In genomic region chr9:136268318-136268717, GRCh38 we compare ENCODE assay signal across 10 cellular contexts. TPM values are rescaled to one million over a fixed set of nuclear protein-coding genes. Genes with fewer than 3 reads are reported as not detected.
DNase-seq lines count a peak whose midpoint lies in the region; ATAC-seq, FAIRE-seq and TF ChIP-seq lines count a peak whose summit lies in the region.
"Had no signal": no experiment of that assay in that cellular context is flagged by ENCODE, and none has a peak within 500 bp of the region (broad histone marks: within the 10 kb centered on the region; RNA-seq: fewer than 3 reads in every experiment).

No MANE protein-coding gene starts in this region.

- no peaks in the 10 kb centered on the region for H3K36me3 Mint-ChIP-seq in activated T-cell treated with anti-CD3 and anti-CD28 coated beads, Interleukin-2, amount 50 U/mL, for 24 hours (ENCODE audit: low read depth)

- no peak overlapping the region for H3K27ac ChIP-seq in H1 (ENCODE audit: low read depth, low read length)

- H2BK15ac ChIP-seq in H1 (ENCODE audit: low read length), result no peak overlapping the region

- H3K23me2 ChIP-seq in H1 (ENCODE audit: low read depth, low read length), result peaks cover 4% of the 10 kb centered on the region; the same call in 1 of the 2 replicates

- H3K27ac Mint-ChIP-seq in activated T-cell treated with anti-CD3 and anti-CD28 coated beads, Interleukin-2, amount 50 U/mL, for 24 hours, result peak overlapping the region; percentile 72

- H2AK5ac ChIP-seq in H1 (ENCODE audit: low read depth, low read length), result no peak overlapping the region

- H3K4me2 ChIP-seq in H1 (ENCODE audit: insufficient read depth in 1 of 2, low read depth in 2 of 2, low read length in 2 of 2), result peak overlapping the region; percentile 3 to 92; a peak in 1 of 4 replicates

- CTCF ChIA-PET in H1 (lab: Charles Lee; ENCODE audit: partially characterized antibody), result interaction anchor here (0.6 to 6.0 kb wide), 21 partner anchors 10 to 301 kb away, joined by 3 to 40 read pairs (median 4); no protein-coding TSS in a partner anchor

- H3K9me3 Mint-ChIP-seq in activated T-cell treated with anti-CD3 and anti-CD28 coated beads, Interleukin-2, amount 50 U/mL, for 24 hours, result no peaks in the 10 kb centered on the region

- no peak overlapping the region for H3K23ac ChIP-seq in H1 (ENCODE audit: insufficient read length)

- peak overlapping the region; percentile 75 for H3K4me3 Mint-ChIP-seq in activated T-cell treated with anti-CD3 and anti-CD28 coated beads, Interleukin-2, amount 50 U/mL, for 24 hours

- no peaks in the 10 kb centered on the region for H3K27me3 ChIP-seq in H1 (replicated peaks in 1 of 4; ENCODE audit: control insufficient read depth in 3 of 4, extremely low read depth in 1 of 4, insufficient read depth in 3 of 4, low read length in 3 of 4)

- no peaks in the 10 kb centered on the region for H3K79me2 ChIP-seq in H1 (ENCODE audit: control insufficient read depth in 1 of 2, insufficient read depth in 2 of 2, low read length in 2 of 2)

- no peak overlapping the region for H2BK120ac ChIP-seq in H1 (replicated peaks; ENCODE audit: low read depth, low read length)

- H2AFZ ChIP-seq in H1 (ENCODE audit: low read length), result no peak overlapping the region

- no peak overlapping the region for H3K9ac ChIP-seq in H1 (replicated peaks in 1 of 4; ENCODE audit: extremely low read depth in 1 of 4, low read depth in 3 of 4, low read length in 3 of 4)

- peaks cover 0 to 17% (median 6%) of the 10 kb centered on the region in 4 experiments; a peak in 5 of 7 replicates for H3K4me1 ChIP-seq in H1 (replicated peaks in 1 of 4; ENCODE audit: control insufficient read depth in 3 of 4, insufficient read depth in 4 of 4, low read length in 3 of 4)

- FAIRE-seq in H1 (lab: Jason Lieb, UNC), result peak; percentile 39

- no peak overlapping the region for H4K8ac ChIP-seq in H1 (ENCODE audit: extremely low read depth, insufficient read depth, low read length)

- no peak overlapping the region for H3K4me3 ChIP-seq in H1 (ENCODE audit: extremely low read depth in 1 of 4, insufficient read depth in 2 of 4, low read depth in 3 of 4, low read length in 4 of 4)

- no peak overlapping the region for H4K5ac ChIP-seq in H1 (ENCODE audit: insufficient read length, low read depth, low read length)

- H3K79me1 ChIP-seq in H1 (ENCODE audit: low read depth, low read length), result no peaks in the 10 kb centered on the region

- no peak overlapping the region for H3K4ac ChIP-seq in H1 (replicated peaks; ENCODE audit: insufficient read length, low read depth, low read length)

- no peak overlapping the region for H2BK20ac ChIP-seq in H1 (ENCODE audit: low read length)

- no peaks in the 10 kb centered on the region for H3K27me3 Mint-ChIP-seq in activated T-cell treated with anti-CD3 and anti-CD28 coated beads, Interleukin-2, amount 50 U/mL, for 24 hours

- TF ChIP-seq EP300 in H1 (IDR thresholded peaks at IDR 0.05; ENCODE audit: borderline replicate concordance in 1 of 2, low read depth in 2 of 2, low read length in 2 of 2), result no peak

- peaks cover 12% of the 10 kb centered on the region for H3K4me1 Mint-ChIP-seq in activated T-cell treated with anti-CD3 and anti-CD28 coated beads, Interleukin-2, amount 50 U/mL, for 24 hours (ENCODE audit: low read depth)

- H4K20me1 ChIP-seq in H1 (replicated peaks in 1 of 2; ENCODE audit: control insufficient read depth in 1 of 2, insufficient read depth in 2 of 2, low read length in 2 of 2), result no peaks in the 10 kb centered on the region

- H2BK12ac ChIP-seq in H1 (ENCODE audit: low read depth, low read length), result 0 out of 2 replicates have a peak overlapping the region, but pooled peaks have one; percentile 13

- peak in 2 of 3 experiments; percentile 28 to 41; a peak in 2 of 4 replicates for TF ChIP-seq CTCF in H1 (IDR thresholded peaks at IDR 0.05; ENCODE audit: control extremely low read depth in 1 of 3, insufficient read depth in 1 of 3, low read depth in 1 of 3, low read length in 3 of 3)
- TF ChIP-seq CTCF in GM13977 (IDR thresholded peaks at IDR 0.05; ENCODE audit: extremely low read depth, insufficient read depth, missing control alignments), result no peak

- H3K36me3 ChIP-seq in H1 (ENCODE audit: control insufficient read depth in 2 of 4, insufficient read depth in 4 of 4, low read length in 3 of 4), result no peaks in the 10 kb centered on the region

- no peaks in the 10 kb centered on the region for H3K9me3 ChIP-seq in H1 (ENCODE audit: insufficient read depth in 2 of 2, low read depth in 1 of 2, low read length in 1 of 2)

- H2BK5ac ChIP-seq in H1 (ENCODE audit: low read depth, low read length), result no peak overlapping the region

- POLR2A ChIA-PET in H1 (lab: Charles Lee; ENCODE audit: partially characterized antibody), result interaction anchor here (0.7 to 1.1 kb wide), 3 partner anchors 20 to 55 kb away, joined by 3 read pairs; no protein-coding TSS in a partner anchor

- TF ChIP-seq POLR2A in H1 (IDR thresholded peaks at IDR 0.05; ENCODE audit: control extremely low read depth in 1 of 2, low read depth in 2 of 2, low read length in 2 of 2), result no peak

- no peak overlapping the region for H3K14ac ChIP-seq in H1 (ENCODE audit: insufficient read length)

- TF ChIP-seq RAD21 in H1 (IDR thresholded peaks at IDR 0.05 in 1 of 2, conservative IDR thresholded peaks at IDR 0.05 in 1 of 2; ENCODE audit: low read depth in 2 of 2, low read length in 2 of 2), result peak; percentile 42 to 52

- no peak overlapping the region for H3K18ac ChIP-seq in H1 (ENCODE audit: extremely low read depth, low read length)

- ATAC-seq in HG02970 (IDR thresholded peaks at IDR 0.05; ENCODE audit: low FRiP score, unreplicated experiment), result no peak

- WGBS in H1 (ENCODE audit: extremely low coverage in 1 of 2, insufficient coverage in 1 of 2, insufficient read length in 1 of 2, insufficient replicate concordance in 2 of 2, low coverage in 1 of 2, low lambda C conversion rate in 2 of 2, missing lambda C conversion rate in 1 of 2), 2 experiments, result 57% methylated on average over 6 of the region's 6 CpGs; no CpG with 5 or more reads in 1 of the 2 experiments

- in situ Hi-C loops in GM13977 (cut with MboI; ENCODE audit: low pct_unique_long_range_greater_than_20kb, low sequenced_read_pairs, unreplicated experiment), result no loop called here

- no peak overlapping the region for H3K56ac ChIP-seq in H1 (replicated peaks; ENCODE audit: insufficient read length, low read depth, low read length)

- H4K91ac ChIP-seq in H1 (replicated peaks; ENCODE audit: insufficient read length, low read length), result no peak overlapping the region

- DNase-seq in activated T-cell treated with anti-CD3 and anti-CD28 coated beads, Interleukin-2, amount 50 U/mL, for 24 hours, result no peak
- DNase-seq in activated T-cell treated with anti-CD3 and anti-CD28 coated beads for 4 hours (no peak), MV-4-11 (lab: John Stamatoyannopoulos, UW) (peak; percentile 6), H1 (ENCODE audit: low read depth in 1 of 2, low spot score in 2 of 2) (no peak), retina (peak; percentile 71), GM13977 (ENCODE audit: low spot score) (no peak), GM03348 (ENCODE audit: low spot score) (no peak)
- DNase-seq: NCI-H1694, posterior cingulate gyrus had no signal

TF ChIP-seq in H1, 55 proteins besides CTCF, POLR2A, EP300 and RAD21:
- no peak for TF ChIP-seq KDM1A (IDR thresholded peaks at IDR 0.05; ENCODE audit: borderline replicate concordance, low read length)
- TF ChIP-seq SIN3A (conservative IDR thresholded peaks at IDR 0.05 in 1 of 2, IDR thresholded peaks at IDR 0.05 in 1 of 2; ENCODE audit: low read depth in 1 of 2, low read length in 2 of 2), result 0 out of 4 replicates have a peak, but pooled peaks of 1 of the 2 experiments have one; percentile 59
- TF ChIP-seq MAX (IDR thresholded peaks at IDR 0.05), result peak; percentile 16; the same call in 1 of the 2 replicates

RNA-seq across cellular contexts. Expression of gene QSOX2, which starts 22.7 kb away (rescaled TPM):
- 27.5 and 28.6 TPM in 2 replicates for total RNA-seq in H1 (2021; fragmentation: NEBNext Ultra II Directional; extraction: Animal tissue kit (Norgen Biotek cat#: 25700))
- polyA plus RNA-seq in H1 (2011; rRNA removed), result 18.0 and 21.8 TPM in 2 replicates
- 20.4 TPM for polyA plus RNA-seq in H1 (2011; cell fraction: cytosol; rRNA removed)
- 52.2 TPM for polyA plus RNA-seq in H1 (2011; cell fraction: nucleus; rRNA removed)
- 18.2 to 24.6 TPM (median 21.8 TPM) in 4 replicates for polyA plus RNA-seq in H1 (2012, experiment 1 of 2)
- polyA plus RNA-seq in H1 (2012, experiment 2 of 2), result 13.5 TPM
- polyA plus RNA-seq in H1 (2013, experiment 1 of 2), result 27.3 TPM
- polyA plus RNA-seq in H1 (2013, experiment 2 of 2), result 25.5 TPM
- polyA minus RNA-seq in H1 (2011; rRNA and poly(A)+ RNA removed), result 17.0 and 19.8 TPM in 2 replicates
- 10.7 TPM for polyA minus RNA-seq in H1 (2011; cell fraction: cytosol; rRNA and poly(A)+ RNA removed)
- 13.1 TPM for polyA minus RNA-seq in H1 (2011; cell fraction: nucleus; rRNA and poly(A)+ RNA removed)

RNA-seq across cellular contexts. Expression of gene CCDC187, which starts 35.6 kb away (rescaled TPM):
- not detected in 2 replicates for total RNA-seq in H1 (2021; fragmentation: NEBNext Ultra II Directional; extraction: Animal tissue kit (Norgen Biotek cat#: 25700))
- polyA plus RNA-seq in H1 (2011; rRNA removed), result 0.02 TPM in 2 replicates
- polyA plus RNA-seq in H1 (2011; cell fraction: cytosol; rRNA removed), result 0.01 TPM
- polyA plus RNA-seq in H1 (2011; cell fraction: nucleus; rRNA removed), result 0.07 TPM
- polyA plus RNA-seq in H1 (2012, experiment 1 of 2), result 0.03 TPM in 2 of 4 replicates, not detected in the others
- polyA plus RNA-seq in H1 (2012, experiment 2 of 2), result 0.03 TPM
- 0.02 TPM for polyA plus RNA-seq in H1 (2013, experiment 1 of 2)
- polyA plus RNA-seq in H1 (2013, experiment 2 of 2), result under 0.01 TPM
- 0.06 TPM in 1 of 2 replicates, not detected in the other for polyA minus RNA-seq in H1 (2011; rRNA and poly(A)+ RNA removed)
- not detected for polyA minus RNA-seq in H1 (2011; cell fraction: cytosol; rRNA and poly(A)+ RNA removed)
- not detected for polyA minus RNA-seq in H1 (2011; cell fraction: nucleus; rRNA and poly(A)+ RNA removed)

RNA-seq across cellular contexts. Expression of gene GPSM1, which starts 59.0 kb away (rescaled TPM):
- total RNA-seq in H1 (2021; fragmentation: NEBNext Ultra II Directional; extraction: Animal tissue kit (Norgen Biotek cat#: 25700)), result 15.7 and 18.0 TPM in 2 replicates
- polyA plus RNA-seq in H1 (2011; rRNA removed), result 12.8 and 19.8 TPM in 2 replicates
- polyA plus RNA-seq in H1 (2011; cell fraction: cytosol; rRNA removed), result 13.8 TPM
- 39.2 TPM for polyA plus RNA-seq in H1 (2011; cell fraction: nucleus; rRNA removed)
- 9.3 to 15.2 TPM (median 14.5 TPM) in 4 replicates for polyA plus RNA-seq in H1 (2012, experiment 1 of 2)
- 12.0 TPM for polyA plus RNA-seq in H1 (2012, experiment 2 of 2)
- polyA plus RNA-seq in H1 (2013, experiment 1 of 2), result 14.4 TPM
- 13.9 TPM for polyA plus RNA-seq in H1 (2013, experiment 2 of 2)
- polyA minus RNA-seq in H1 (2011; rRNA and poly(A)+ RNA removed), result 3.5 and 4.2 TPM in 2 replicates
- polyA minus RNA-seq in H1 (2011; cell fraction: cytosol; rRNA and poly(A)+ RNA removed), result 12.7 TPM
- polyA minus RNA-seq in H1 (2011; cell fraction: nucleus; rRNA and poly(A)+ RNA removed), result 11.2 TPM

Comparison
In these comparisons a context has a peak if more than half of its experiments do, and no peak if none do; other contexts are left out.
1. DNase-seq: peak in MV-4-11 (single experiment) and retina (single experiment); none in activated T-cell treated with anti-CD3 and anti-CD28 coated beads, Interleukin-2, amount 50 U/mL, for 24 hours (single experiment), activated T-cell treated with anti-CD3 and anti-CD28 coated beads for 4 hours (single experiment), H1 (0 of 2), GM13977 (single experiment) and GM03348 (single experiment).